In genomic region chr21:36615274-36615964, GRCh38 we compare ENCODE assay signal across 18 cellular contexts.
DNase-seq lines count a peak whose midpoint lies in the region; ATAC-seq and TF ChIP-seq lines count a peak whose summit lies in the region.
"Had no signal": no experiment of that assay in that cellular context is flagged by ENCODE, and none has a peak within 500 bp of the region (broad histone marks: within the 10 kb centered on the region; RNA-seq: fewer than 3 reads in every experiment).

No MANE protein-coding gene starts in this region.

- H3K4me3 Mint-ChIP-seq in endodermal cell, result no peak overlapping the region
- H3K4me3 Mint-ChIP-seq: activated naive CD8-positive, alpha-beta T cell treated with anti-CD3 and anti-CD28 coated beads, Interleukin-2, amount 10 ng/mL, durations not matched to agents 7 days and 5 days; central memory CD8-positive, alpha-beta T cell; natural killer cell treated with Interleukin-12 subunit alpha and Interleukin-12 subunit beta and Interleukin-15 and Interleukin-18, amount 100 ng/mL, for 72 hours had no signal

- ATAC-seq in HG03139 (IDR thresholded peaks at IDR 0.05; ENCODE audit: unreplicated experiment), result no peak
- no peak for ATAC-seq in HG02852 (IDR thresholded peaks at IDR 0.05; ENCODE audit: unreplicated experiment)
- ATAC-seq: natural killer cell treated with Interleukin-12 subunit alpha and Interleukin-12 subunit beta and Interleukin-15 and Interleukin-18, amount 100 ng/mL, for 72 hours; sciatic nerve had no signal

- no peak overlapping the region for H3K27ac Mint-ChIP-seq in endodermal cell
- H3K27ac Mint-ChIP-seq: activated naive CD8-positive, alpha-beta T cell treated with anti-CD3 and anti-CD28 coated beads, Interleukin-2, amount 10 ng/mL, durations not matched to agents 7 days and 5 days; natural killer cell treated with Interleukin-12 subunit alpha and Interleukin-12 subunit beta and Interleukin-15 and Interleukin-18, amount 100 ng/mL, for 72 hours had no signal

- no peaks in the 10 kb centered on the region for H3K36me3 ChIP-seq in endodermal cell (ENCODE audit: control insufficient read depth, insufficient read depth, low read length)
- H3K36me3 ChIP-seq: BLaER1 treated with 17β-estradiol and CSF1 and Interleukin-3, amounts not matched to agents 10 nM and 100 nM had no signal

- peaks cover 33% of the 10 kb centered on the region for H3K9me3 Mint-ChIP-seq in endodermal cell
- H3K9me3 Mint-ChIP-seq: activated naive CD8-positive, alpha-beta T cell treated with anti-CD3 and anti-CD28 coated beads, Interleukin-2, amount 10 ng/mL, durations not matched to agents 7 days and 5 days had no signal

- H3K9me3 ChIP-seq in endodermal cell (ENCODE audit: control insufficient read depth, low read length), result peaks cover 7% of the 10 kb centered on the region

- DNase-seq in AG09309 (ENCODE audit: low read depth) (no peak), GM13977 (ENCODE audit: low spot score) (no peak), NCI-H526 treated with DMSO at 0.1 percent for 48 hours (lab: John Stamatoyannopoulos, UW) (peak; percentile 4), endodermal cell (peak; percentile 81), DMS79 (lab: John Stamatoyannopoulos, UW) (no peak), GM19240 (ENCODE audit: insufficient read length, low spot score) (no peak)
- DNase-seq: activated CD4-positive, alpha-beta T cell treated with anti-CD3 and anti-CD28 coated beads for 1 hour; activated naive CD8-positive, alpha-beta T cell treated with anti-CD3 and anti-CD28 coated beads, Interleukin-2, amount 10 ng/mL, durations not matched to agents 7 days and 5 days; NCI-H1417 treated with DMSO at 0.1 percent for 48 hours; NCI-H774; stimulated activated naive CD4-positive, alpha-beta T cell; SW 1271 had no signal

- H3K4me1 Mint-ChIP-seq in endodermal cell, result no peaks in the 10 kb centered on the region
- H3K4me1 Mint-ChIP-seq: activated naive CD8-positive, alpha-beta T cell treated with anti-CD3 and anti-CD28 coated beads, Interleukin-2, amount 10 ng/mL, durations not matched to agents 7 days and 5 days; central memory CD8-positive, alpha-beta T cell had no signal

- no peaks in the 10 kb centered on the region for H3K27me3 ChIP-seq in endodermal cell (ENCODE audit: control insufficient read depth, insufficient read depth, low read length, poor library complexity, severe bottlenecking)
- H3K27me3 ChIP-seq: BLaER1 treated with 17β-estradiol and CSF1 and Interleukin-3, amounts not matched to agents 10 nM and 100 nM had no signal

- H3K4me3 ChIP-seq in AG09309 (ENCODE audit: control insufficient read depth, low read depth, low read length) (no peak overlapping the region), endodermal cell (ENCODE audit: low read length) (no peak overlapping the region)
- H3K4me3 ChIP-seq: BLaER1 treated with 17β-estradiol and CSF1 and Interleukin-3, amounts not matched to agents 10 nM and 100 nM had no signal

- H3K27ac ChIP-seq in endodermal cell (ENCODE audit: low read depth, low read length), result no peak overlapping the region
- H3K27ac ChIP-seq: BLaER1 treated with 17β-estradiol and CSF1 and Interleukin-3, amounts not matched to agents 10 nM and 100 nM had no signal

- H3K4me1 ChIP-seq in endodermal cell (ENCODE audit: control insufficient read depth, insufficient read depth, low read length), result no peaks in the 10 kb centered on the region
- H3K4me1 ChIP-seq: BLaER1 treated with 17β-estradiol and CSF1 and Interleukin-3, amounts not matched to agents 10 nM and 100 nM had no signal

- H3K9ac ChIP-seq in endodermal cell (ENCODE audit: extremely low read depth, low read length, poor library complexity, severe bottlenecking), result no peak overlapping the region
- H3K9ac ChIP-seq: BLaER1 treated with 17β-estradiol and CSF1 and Interleukin-3, amounts not matched to agents 10 nM and 100 nM had no signal

- peaks cover 16% of the 10 kb centered on the region for H3K27me3 Mint-ChIP-seq in endodermal cell (ENCODE audit: insufficient read depth)

- 71 to 100% methylated on average over 1 to 5 of the region's 5 CpGs for WGBS in endodermal cell (ENCODE audit: insufficient coverage in 1 of 2, insufficient read length in 1 of 2), 2 experiments

- in situ Hi-C loops in GM13977 (cut with MboI; ENCODE audit: low pct_unique_long_range_greater_than_20kb, low sequenced_read_pairs, unreplicated experiment), result no loop called here

- no peaks in the 10 kb centered on the region for H3K36me3 Mint-ChIP-seq in endodermal cell (ENCODE audit: low read depth)
- H3K36me3 Mint-ChIP-seq: activated naive CD8-positive, alpha-beta T cell treated with anti-CD3 and anti-CD28 coated beads, Interleukin-2, amount 10 ng/mL, durations not matched to agents 7 days and 5 days had no signal

- TF ChIP-seq CTCF in AG09309 (IDR thresholded peaks at IDR 0.05; ENCODE audit: control insufficient read depth, insufficient read depth, low read depth, low read length, missing control alignments) (peak; percentile 17), GM13977 (IDR thresholded peaks at IDR 0.05; ENCODE audit: extremely low read depth, insufficient read depth, missing control alignments) (peak; percentile 15), endodermal cell (conservative IDR thresholded peaks at IDR 0.05) (peak; percentile 68)

Comparison
In these comparisons a context has a peak if more than half of its experiments do, and no peak if none do; other contexts are left out.
1. DNase-seq: peak in NCI-H526 treated with DMSO at 0.1 percent for 48 hours (single experiment) and endodermal cell (single experiment); none in AG09309 (single experiment), GM13977 (single experiment), DMS79 (single experiment) and GM19240 (single experiment).
2. CTCF ChIP-seq: peak in every context shown above with its lines; median percentile 68 in endodermal cell; 17 in AG09309; 15 in GM13977.